ENCODE assay signal across 8 cellular contexts in the genomic region with DNA sequence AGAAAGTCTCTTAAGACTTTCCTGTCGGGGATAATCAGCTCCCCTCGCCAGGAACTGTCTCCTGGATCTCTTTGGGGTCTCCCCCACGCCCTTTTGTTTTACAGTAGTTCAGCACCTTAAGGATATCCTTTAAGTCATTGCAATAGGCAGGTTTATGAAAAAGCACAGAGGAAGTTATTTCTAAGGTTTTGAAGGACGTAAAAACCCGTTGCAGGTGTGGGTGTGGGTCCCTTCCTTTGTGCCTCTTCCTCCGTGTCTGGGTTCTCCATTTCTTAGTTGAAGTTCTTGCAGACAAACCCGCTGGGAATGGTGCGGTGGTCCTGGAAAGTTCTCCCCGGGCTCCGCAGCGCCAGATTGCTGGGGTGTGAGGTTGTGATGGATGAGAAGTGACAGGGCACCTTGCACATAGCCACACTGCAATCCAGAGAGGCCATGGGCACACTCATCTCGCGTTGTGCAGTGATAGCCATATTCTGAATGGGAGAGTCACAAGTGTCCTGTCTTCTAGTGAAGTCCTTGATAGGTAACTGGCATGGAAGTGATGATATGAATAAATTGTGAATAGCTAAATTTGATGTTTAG.
A peak's percentile ranks its signal among the peaks of the same experiment; 100 is the strongest.
DNase-seq lines count a peak whose midpoint lies in the region; ATAC-seq and TF ChIP-seq lines count a peak whose summit lies in the region.

No MANE protein-coding gene starts in this region.

- H3K27me3 Mint-ChIP-seq in endodermal cell (ENCODE audit: insufficient read depth) (peaks cover 7% of the 10 kb centered on the region), neural progenitor cell (ENCODE audit: insufficient read depth, low read depth) (peaks cover 6% of the 10 kb centered on the region)

- 30 to 34% methylated on average over 6 to 13 of the region's 13 CpGs for WGBS in endodermal cell (ENCODE audit: insufficient coverage in 1 of 2, insufficient read length in 1 of 2), 2 experiments

- peaks cover 75% of the 10 kb centered on the region for H3K79me2 ChIP-seq in neural progenitor cell (ENCODE audit: low read depth)

- H3K27ac ChIP-seq in endodermal cell (ENCODE audit: low read depth, low read length), result no peak overlapping the region
- H3K27ac ChIP-seq in neural progenitor cell, result no peak overlapping the region

- no peaks in the 10 kb centered on the region for H3K9me3 ChIP-seq in endodermal cell (ENCODE audit: control insufficient read depth, low read length)
- H3K9me3 ChIP-seq in neural progenitor cell (ENCODE audit: low read depth), result no peaks in the 10 kb centered on the region

- H3K36me3 ChIP-seq in endodermal cell (ENCODE audit: control insufficient read depth, insufficient read depth, low read length) (peaks cover 4% of the 10 kb centered on the region), neural progenitor cell (no peaks in the 10 kb centered on the region)

- H3K27ac Mint-ChIP-seq in endodermal cell, result peak overlapping the region; percentile 91
- H3K27ac Mint-ChIP-seq in neural progenitor cell, result peak overlapping the region; percentile 79

- peaks cover 44% of the 10 kb centered on the region for H4K20me1 ChIP-seq in neural progenitor cell (ENCODE audit: low read depth)

- H3F3A ChIP-seq in neural progenitor cell (ENCODE audit: low read depth), result peaks cover 43% of the 10 kb centered on the region

- peak overlapping the region; percentile 74 for H3K9ac ChIP-seq in endodermal cell (ENCODE audit: extremely low read depth, low read length, poor library complexity, severe bottlenecking)
- peak overlapping the region; percentile 20 for H3K9ac ChIP-seq in neural progenitor cell

- H3K4me1 ChIP-seq in endodermal cell (ENCODE audit: control insufficient read depth, insufficient read depth, low read length) (peaks cover 9% of the 10 kb centered on the region), neural progenitor cell (peaks cover 29% of the 10 kb centered on the region)

- H3K36me3 Mint-ChIP-seq in endodermal cell (ENCODE audit: low read depth), result peaks cover 8% of the 10 kb centered on the region
- peaks cover 14% of the 10 kb centered on the region for H3K36me3 Mint-ChIP-seq in neural progenitor cell

- no peak overlapping the region for H2AFZ ChIP-seq in neural progenitor cell (replicated peaks)

- H3K4me3 ChIP-seq in endodermal cell (ENCODE audit: low read length) (peak overlapping the region; percentile 84), neural progenitor cell (peak overlapping the region; percentile 63)

- H3K4me3 Mint-ChIP-seq in endodermal cell, result peak overlapping the region; percentile 85
- H3K4me3 Mint-ChIP-seq in neural progenitor cell, result peak overlapping the region; percentile 97

- ATAC-seq in HG02870 (IDR thresholded peaks at IDR 0.05; ENCODE audit: unreplicated experiment) (no peak), GM21723 (IDR thresholded peaks at IDR 0.05; ENCODE audit: unreplicated experiment) (no peak)

- H3K9me3 Mint-ChIP-seq in endodermal cell, result peaks cover 3% of the 10 kb centered on the region
- H3K9me3 Mint-ChIP-seq in neural progenitor cell, result peaks cover 5% of the 10 kb centered on the region

- TF ChIP-seq CTCF in endodermal cell (conservative IDR thresholded peaks at IDR 0.05), result no peak
- TF ChIP-seq CTCF in neural progenitor cell (IDR thresholded peaks at IDR 0.05), result no peak

- peak overlapping the region; percentile 85 for H3K4me2 ChIP-seq in neural progenitor cell

- DNase-seq in DMS79 treated with DMSO at 0.1 percent for 48 hours (lab: John Stamatoyannopoulos, UW) (peak; percentile 61), DMS79 (lab: John Stamatoyannopoulos, UW) (no peak), RKO (ENCODE audit: low spot score) (peak; percentile 59), endodermal cell (peak; percentile 46), neural progenitor cell (ENCODE audit: low spot score) (peak; percentile 33), GM19238 (ENCODE audit: insufficient read length, low spot score) (no peak)

- H3K27me3 ChIP-seq in endodermal cell (ENCODE audit: control insufficient read depth, insufficient read depth, low read length, poor library complexity, severe bottlenecking), result no peaks in the 10 kb centered on the region
- H3K27me3 ChIP-seq in neural progenitor cell, result no peaks in the 10 kb centered on the region

- H3K4me1 Mint-ChIP-seq in endodermal cell (peaks cover 31% of the 10 kb centered on the region), neural progenitor cell (peaks cover 23% of the 10 kb centered on the region)

Comparison
In these comparisons a context has a peak if more than half of its experiments do, and no peak if none do; other contexts are left out.
1. DNase-seq: peak in DMS79 treated with DMSO at 0.1 percent for 48 hours (single experiment), RKO (single experiment), endodermal cell (single experiment) and neural progenitor cell (single experiment); none in DMS79 (single experiment) and GM19238 (single experiment).